In the genomic region with DNA sequence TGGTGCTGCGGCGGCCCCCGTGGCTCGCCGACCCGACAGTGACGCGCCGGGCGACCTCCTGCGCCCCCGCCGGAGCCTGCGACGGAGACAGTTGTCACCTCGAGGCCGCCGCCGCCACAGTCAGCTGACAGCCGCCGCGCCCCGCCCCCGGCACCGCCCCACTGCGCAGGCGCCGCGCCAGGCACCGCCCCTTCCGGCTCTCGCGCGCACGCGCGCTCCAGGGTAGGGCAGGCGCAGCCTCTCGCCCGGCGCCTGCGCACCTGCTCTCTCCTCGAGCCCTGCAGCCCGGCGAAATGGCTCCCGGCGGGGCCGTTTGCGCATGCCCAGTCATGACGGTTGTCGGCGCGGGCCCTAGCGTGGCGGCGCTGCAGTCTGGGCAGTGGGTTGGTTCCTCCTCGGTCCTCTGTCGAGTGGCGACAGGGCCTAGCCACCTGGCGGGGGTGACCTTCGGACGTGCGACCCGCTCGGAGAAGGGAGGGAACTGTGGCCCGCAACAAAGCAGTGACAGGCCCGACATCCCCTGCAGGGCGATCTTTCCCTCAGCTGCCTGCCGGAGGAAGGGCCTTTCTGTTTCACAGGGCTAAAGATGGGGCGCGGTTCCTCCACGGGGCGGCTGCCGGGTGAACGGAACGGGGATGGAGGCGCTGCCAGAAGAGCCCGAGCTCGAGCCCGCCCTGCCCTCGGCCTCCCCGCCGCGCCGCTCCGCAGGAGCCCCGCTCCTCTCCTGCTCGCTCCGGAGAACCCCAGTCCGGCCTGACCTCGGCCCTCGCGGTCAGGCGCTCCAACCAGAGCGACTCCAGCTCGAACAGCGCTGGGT, we compare ENCODE assay signal across 8 cellular contexts. TPM values are rescaled to one million over a fixed set of nuclear protein-coding genes. Genes with fewer than 3 reads are reported as not detected.
DNase-seq lines count a peak whose midpoint lies in the region; ATAC-seq and TF ChIP-seq lines count a peak whose summit lies in the region.

A gene (minus strand): TSS at position 135 of the 817 bp plus-strand sequence. CDS start 134 bp downstream, at position 1.

- peaks cover 30% of the 10 kb centered on the region for H3K4me1 Mint-ChIP-seq in nephron

- DNase-seq in ELR (ENCODE audit: low read depth) (peak; percentile 91), H4 (ENCODE audit: low spot score) (peak; percentile 86), LoVo (ENCODE audit: low spot score) (peak; percentile 97), RWPE1 (ENCODE audit: low spot score) (peak; percentile 100), fibroblast of the aortic adventitia (ENCODE audit: low read depth) (peak; percentile 90)
- DNase-seq in activated T-helper 9 cell treated with anti-CD3 and anti-CD28 coated beads, Interleukin-2, amount 50 U/mL, for 16 hours (ENCODE audit: low read depth): peak; percentile 97
- DNase-seq in stimulated activated naive CD8-positive, alpha-beta T cell treated with anti-CD3 and anti-CD28 coated beads, Interleukin-15, Interleukin-2, amounts not matched to agents 100 U/mL and 50 U/mL, for 24 hours: peak; percentile 99

- CTCF ChIA-PET in RWPE1 (lab: Yijun Ruan, JAX): interaction anchor here (0.6 to 0.7 kb wide), 4 partner anchors 11 to 317 kb away, joined by 3 to 6 read pairs (median 4); no protein-coding TSS in a partner anchor

- peaks cover 4% of the 10 kb centered on the region for H3K27me3 Mint-ChIP-seq in nephron (ENCODE audit: low read depth)

- H3K27ac ChIP-seq in RWPE1: peak within 1 kb of the TSS; percentile 84

- H3K4me3 ChIP-seq in fibroblast of the aortic adventitia (ENCODE audit: low read depth, low read length): peak within 1 kb of the TSS; percentile 74

- peaks cover 6% of the 10 kb centered on the region for H3K36me3 Mint-ChIP-seq in nephron (ENCODE audit: low read depth)

- H3K9me3 Mint-ChIP-seq in nephron: peaks cover 35% of the 10 kb centered on the region

- TF ChIP-seq CTCF in RWPE1 (conservative IDR thresholded peaks at IDR 0.05; ENCODE audit: low read depth): no peak
- peak; percentile 31 for TF ChIP-seq CTCF in fibroblast of the aortic adventitia (IDR thresholded peaks at IDR 0.05; ENCODE audit: insufficient read depth, low read length)
- TF ChIP-seq CTCF in nephron (IDR thresholded peaks at IDR 0.05; ENCODE audit: unreplicated experiment in 3 of 3): no peak

- peak within 1 kb of the TSS; percentile 77 to 93 (median 92) for H3K27ac Mint-ChIP-seq in nephron

- POLR2A ChIA-PET in RWPE1 (lab: Yijun Ruan, JAX; ENCODE audit: low non-redundant PET): interaction anchor here (0.8 to 1.4 kb wide), 3 partner anchors 11 to 48 kb away, joined by 3 to 4 read pairs (median 3); no protein-coding TSS in a partner anchor

- peak; percentile 85 for ATAC-seq in stimulated activated naive CD8-positive, alpha-beta T cell treated with anti-CD3 and anti-CD28 coated beads, Interleukin-15, Interleukin-2, amounts not matched to agents 100 U/mL and 50 U/mL, for 24 hours

- peak within 1 kb of the TSS; percentile 85 to 92 (median 88) for H3K4me3 Mint-ChIP-seq in nephron

RNA-seq across cellular contexts. Expression of the gene that starts here (rescaled TPM):
- 18.6 and 26.9 TPM in 2 replicates for total RNA-seq in H4 (2014; rRNA removed; shearing (Covaris generic))
- total RNA-seq in fibroblast of the aortic adventitia (ENCODE audit: low replicate concordance): 18.3 and 25.4 TPM in 2 replicates

Comparison
In these comparisons a context has a peak if more than half of its experiments do, and no peak if none do; other contexts are left out.
1. Peak in every context shown above with its lines: DNase-seq, ATAC-seq, H3K4me3 ChIP-seq and H3K27ac ChIP-seq.